2 cellular contexts compared by ENCODE assay signal in genomic region chr19:4583961-4584669, GRCh38.
TF ChIP-seq lines count a peak whose summit lies in the region.

No MANE protein-coding gene starts in this region.

TF ChIP-seq in A549, 52 proteins besides CTCF, POLR2A, EP300 and RAD21:
- TF ChIP-seq ESRRA (IDR thresholded peaks at IDR 0.05; ENCODE audit: borderline replicate concordance, low read length) (no peak), ZFP36 (IDR thresholded peaks at IDR 0.05; ENCODE audit: borderline replicate concordance, partially characterized antibody) (peak; percentile 56)

TF ChIP-seq in GM12878, 131 proteins besides CTCF, POLR2A, EP300 and RAD21:
- 0 out of 2 replicates have a peak, but pooled peaks have one; percentile 21 for TF ChIP-seq RUNX3 (IDR thresholded peaks at IDR 0.05; ENCODE audit: low read length)
- no peak for TF ChIP-seq SUZ12 (IDR thresholded peaks at IDR 0.05; ENCODE audit: unreplicated experiment)
- 0 out of 2 replicates have a peak, but pooled peaks have one; percentile 14 for TF ChIP-seq YY1 (IDR thresholded peaks at IDR 0.05; ENCODE audit: low read depth, low read length)
- TF ChIP-seq SP1 (IDR thresholded peaks at IDR 0.05; ENCODE audit: low read depth, low read length) = peak; percentile 52
- TF ChIP-seq MAX (IDR thresholded peaks at IDR 0.05; ENCODE audit: low read depth, low read length) = no peak
- TF ChIP-seq WRNIP1 (IDR thresholded peaks at IDR 0.05; ENCODE audit: borderline replicate concordance, low read depth, low read length) = no peak
- TF ChIP-seq GATAD2B (conservative IDR thresholded peaks at IDR 0.05; ENCODE audit: low read depth) = 0 out of 2 replicates have a peak, but pooled peaks have one; percentile 27
- no peak for TF ChIP-seq HDAC2 (IDR thresholded peaks at IDR 0.05)
- TF ChIP-seq CBFB (IDR thresholded peaks at IDR 0.05; ENCODE audit: low read depth) = no peak
